In genomic region chr3:177979684-177980083, GRCh38 we compare ENCODE assay signal across 22 cellular contexts.
"Had no signal": no experiment of that assay in that cellular context is flagged by ENCODE, and none has a peak within 500 bp of the region (broad histone marks: within the 10 kb centered on the region; RNA-seq: fewer than 3 reads in every experiment).

No MANE protein-coding gene starts in this region.

- H3K9me3 Mint-ChIP-seq: activated T-helper 17 cell treated with anti-CD3 and anti-CD28 coated beads, Interleukin-2, amount 50 U/mL, for 72 hours; nephron progenitor cell; stimulated activated naive CD8-positive, alpha-beta T cell treated with anti-CD3 and anti-CD28 coated beads, Interleukin-15, Interleukin-2, amounts not matched to agents 100 ng/mL and 50 ng/mL, for 24 hours had no signal

- H3K36me3 ChIP-seq: left lung, tibial nerve had no signal

- ATAC-seq: activated CD8-positive, alpha-beta T cell treated with anti-CD3 and anti-CD28 coated beads for 36 hours; activated T-helper 17 cell treated with anti-CD3 and anti-CD28 coated beads, Interleukin-2, amount 50 U/mL, for 72 hours; body of pancreas; left lung had no signal

- H3K27ac ChIP-seq: body of pancreas, dorsolateral prefrontal cortex, epithelial cell of prostate, left lung, tibial nerve had no signal

- FAIRE-seq: keratinocyte, urothelium cell line had no signal

- H3K4me3 Mint-ChIP-seq: activated CD4-positive, alpha-beta T cell treated with anti-CD3 and anti-CD28 coated beads, Interleukin-2, amount 10 ng/mL, durations not matched to agents 24 days and 14 days; activated CD8-positive, alpha-beta T cell treated with anti-CD3 and anti-CD28 coated beads for 36 hours; activated naive CD8-positive, alpha-beta T cell treated with anti-CD3 and anti-CD28 coated beads for 36 hours; activated T-helper 17 cell treated with anti-CD3 and anti-CD28 coated beads, Interleukin-2, amount 50 U/mL, for 72 hours; nephron progenitor cell; stimulated activated naive CD8-positive, alpha-beta T cell treated with anti-CD3 and anti-CD28 coated beads, Interleukin-15, Interleukin-2, amounts not matched to agents 100 ng/mL and 50 ng/mL, for 24 hours had no signal

- H3K4me1 Mint-ChIP-seq: activated CD4-positive, alpha-beta T cell treated with anti-CD3 and anti-CD28 coated beads, Interleukin-2, amount 10 ng/mL, durations not matched to agents 24 days and 14 days; activated T-helper 17 cell treated with anti-CD3 and anti-CD28 coated beads, Interleukin-2, amount 50 U/mL, for 72 hours had no signal

- H3K9me3 ChIP-seq: body of pancreas, left lung, tibial nerve had no signal

- H3K36me3 Mint-ChIP-seq: activated naive CD8-positive, alpha-beta T cell treated with anti-CD3 and anti-CD28 coated beads for 36 hours had no signal

- H3K27me3 Mint-ChIP-seq: activated CD4-positive, alpha-beta T cell treated with anti-CD3 and anti-CD28 coated beads, Interleukin-2, amount 10 ng/mL, durations not matched to agents 24 days and 14 days; activated CD8-positive, alpha-beta T cell treated with anti-CD3 and anti-CD28 coated beads for 36 hours; activated naive CD8-positive, alpha-beta T cell treated with anti-CD3 and anti-CD28 coated beads for 36 hours; activated T-helper 17 cell treated with anti-CD3 and anti-CD28 coated beads, Interleukin-2, amount 50 U/mL, for 72 hours; progenitor cell of endocrine pancreas; stimulated activated naive CD8-positive, alpha-beta T cell treated with anti-CD3 and anti-CD28 coated beads, Interleukin-15, Interleukin-2, amounts not matched to agents 100 ng/mL and 50 ng/mL, for 24 hours had no signal

- H3K4me1 ChIP-seq: body of pancreas, left lung, tibial nerve had no signal

- H3K27me3 ChIP-seq: body of pancreas, dorsolateral prefrontal cortex, left lung, tibial nerve had no signal

- H3K27ac Mint-ChIP-seq: activated CD4-positive, alpha-beta T cell treated with anti-CD3 and anti-CD28 coated beads, Interleukin-2, amount 10 ng/mL, durations not matched to agents 24 days and 14 days; activated CD8-positive, alpha-beta T cell treated with anti-CD3 and anti-CD28 coated beads for 36 hours; activated naive CD8-positive, alpha-beta T cell treated with anti-CD3 and anti-CD28 coated beads for 36 hours; activated T-helper 17 cell treated with anti-CD3 and anti-CD28 coated beads, Interleukin-2, amount 50 U/mL, for 72 hours; nephron progenitor cell; progenitor cell of endocrine pancreas; stimulated activated naive CD8-positive, alpha-beta T cell treated with anti-CD3 and anti-CD28 coated beads, Interleukin-15, Interleukin-2, amounts not matched to agents 100 ng/mL and 50 ng/mL, for 24 hours had no signal

- H3K4me3 ChIP-seq: body of pancreas, dorsolateral prefrontal cortex, left lung, tibial nerve had no signal

- DNase-seq: activated CD4-positive, alpha-beta T cell treated with anti-CD3 and anti-CD28 coated beads, Interleukin-2, amount 10 ng/mL, durations not matched to agents 24 days and 14 days; activated CD4-positive, CD25-positive, alpha-beta regulatory T cell; activated CD8-positive, alpha-beta T cell treated with anti-CD3 and anti-CD28 coated beads for 36 hours; activated naive CD4-positive, alpha-beta T cell; activated naive CD8-positive, alpha-beta T cell treated with anti-CD3 and anti-CD28 coated beads for 36 hours; activated T-cell treated with anti-CD3 and anti-CD28 coated beads, Interleukin-2, amount 50 U/mL, for 1 hour; amniotic stem cell; body of pancreas; dorsolateral prefrontal cortex; foreskin melanocyte; glutamatergic neuron; left lung; mammary epithelial cell; nephron progenitor cell; occipital lobe had no signal
